In the genomic region with DNA sequence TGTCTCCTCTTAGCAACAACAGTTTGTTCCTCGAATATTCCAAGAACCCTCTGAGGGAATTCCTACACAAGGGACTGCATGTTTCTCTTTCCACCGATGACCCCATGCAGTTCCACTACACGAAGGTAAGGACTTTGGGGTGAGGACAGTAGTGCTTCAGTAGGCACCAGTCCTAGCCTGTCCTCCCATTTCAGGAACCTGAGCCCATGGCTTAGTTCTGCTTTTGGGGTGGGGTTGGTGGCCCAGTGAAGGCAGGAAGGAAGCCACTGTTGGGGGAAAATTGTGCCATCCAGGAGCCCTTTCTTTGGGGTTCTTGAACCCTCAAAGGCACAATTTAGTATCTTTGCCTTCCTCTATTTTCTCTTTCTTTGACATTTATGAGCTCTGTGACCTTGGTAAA, we compare ENCODE assay signal across 18 cellular contexts. TPM values are rescaled to one million over a fixed set of nuclear protein-coding genes. Genes with fewer than 3 reads are reported as not detected.
A peak's percentile ranks its signal among the peaks of the same experiment; 100 is the strongest.
DNase-seq lines count a peak whose midpoint lies in the region; ATAC-seq and TF ChIP-seq lines count a peak whose summit lies in the region.
"Had no signal": no experiment of that assay in that cellular context is flagged by ENCODE, and none has a peak within 500 bp of the region (broad histone marks: within the 10 kb centered on the region; RNA-seq: fewer than 3 reads in every experiment).

No MANE protein-coding gene starts in this region.

- POLR2A ChIA-PET in activated CD8-positive, alpha-beta T cell treated with anti-CD3 and anti-CD28 coated beads, Interleukin-2, amount 10 ng/mL, durations not matched to agents 7 days and 5 days (lab: Charles Lee), result no interaction called here
- POLR2A ChIA-PET in activated CD8-positive, alpha-beta T cell treated with anti-CD3 and anti-CD28 coated beads for 36 hours (lab: Charles Lee), result no interaction called here
- POLR2A ChIA-PET in PC-3 (lab: Charles Lee; ENCODE audit: unreplicated experiment), result no interaction called here

- no peaks in the 10 kb centered on the region for H3K27me3 Mint-ChIP-seq in activated CD8-positive, alpha-beta T cell treated with anti-CD3 and anti-CD28 coated beads, Interleukin-2, amount 10 ng/mL, durations not matched to agents 7 days and 5 days (ENCODE audit: low read depth)
- H3K27me3 Mint-ChIP-seq in activated CD8-positive, alpha-beta T cell treated with anti-CD3 and anti-CD28 coated beads for 36 hours, result no peaks in the 10 kb centered on the region
- no peaks in the 10 kb centered on the region for H3K27me3 Mint-ChIP-seq in type B pancreatic cell

- no peak for ATAC-seq in activated CD8-positive, alpha-beta T cell treated with anti-CD3 and anti-CD28 coated beads, Interleukin-2, amount 10 ng/mL, durations not matched to agents 7 days and 5 days
- no peak for ATAC-seq in activated CD8-positive, alpha-beta T cell treated with anti-CD3 and anti-CD28 coated beads for 36 hours
- peak in 5 of 8 donors; percentile 20 to 68 (median 41) for ATAC-seq in heart right ventricle
- no peak for ATAC-seq in stimulated activated effector memory CD8-positive, alpha-beta T cell treated with anti-CD3 and anti-CD28 coated beads, Interleukin-12 subunit alpha, Interleukin-12 subunit beta, amount 100 ng/mL, for 72 hours
- no peak for ATAC-seq in PC-3
- ATAC-seq in HG02981 (IDR thresholded peaks at IDR 0.05; ENCODE audit: unreplicated experiment), result no peak
- ATAC-seq: A549 had no signal

- intact Hi-C loops in activated CD8-positive, alpha-beta T cell treated with anti-CD3 and anti-CD28 coated beads for 36 hours (cut with micrococcal nuclease), result no loop called here
- intact Hi-C loops in heart right ventricle (cut with DNase I), result no loop called here
- intact Hi-C loops in PC-3 (cut with micrococcal nuclease), result no loop called here

- H3K36me3 Mint-ChIP-seq in activated CD8-positive, alpha-beta T cell treated with anti-CD3 and anti-CD28 coated beads, Interleukin-2, amount 10 ng/mL, durations not matched to agents 7 days and 5 days (ENCODE audit: low read depth), result peaks cover 15% of the 10 kb centered on the region
- H3K36me3 Mint-ChIP-seq in activated CD8-positive, alpha-beta T cell treated with anti-CD3 and anti-CD28 coated beads for 36 hours (ENCODE audit: low read depth), result peaks cover 28% of the 10 kb centered on the region
- H3K36me3 Mint-ChIP-seq in stimulated activated effector memory CD8-positive, alpha-beta T cell treated with anti-CD3 and anti-CD28 coated beads, Interleukin-12 subunit alpha, Interleukin-12 subunit beta, amount 100 ng/mL, for 72 hours, result peaks cover 74% of the 10 kb centered on the region
- H3K36me3 Mint-ChIP-seq in type B pancreatic cell, result peaks cover 8% of the 10 kb centered on the region

- no peaks in the 10 kb centered on the region for H3K9me2 ChIP-seq in PC-3 (replicated peaks; ENCODE audit: low read length)

- DNase-seq in activated CD8-positive, alpha-beta T cell treated with anti-CD3 and anti-CD28 coated beads, Interleukin-2, amount 10 ng/mL, durations not matched to agents 7 days and 5 days, result no peak
- no peak for DNase-seq in activated CD8-positive, alpha-beta T cell treated with anti-CD3 and anti-CD28 coated beads for 36 hours
- DNase-seq in NOMO-1 (lab: John Stamatoyannopoulos, UW; ENCODE audit: unreplicated experiment in 2 of 2) (peak; percentile 38 to 72), heart right ventricle (no peak), type B pancreatic cell (ENCODE audit: extremely low spot score, unreplicated experiment) (no peak), PC-3 (no peak)
- DNase-seq in stimulated activated effector memory CD8-positive, alpha-beta T cell treated with anti-CD3 and anti-CD28 coated beads, Interleukin-12 subunit alpha, Interleukin-12 subunit beta, amount 100 ng/mL, for 72 hours (ENCODE audit: low spot score in 2 of 2), result peak in 1 of 2 donors; percentile 40
- DNase-seq: activated CD4-positive, alpha-beta T cell treated with anti-CD3 and anti-CD28 coated beads, Interleukin-2, amount 50 U/mL, for 1 hour; activated T-cell treated with anti-CD3 and anti-CD28 coated beads, Interleukin-2, amount 50 U/mL, for 48 hours; immature natural killer cell; Karpas-422; midbrain; NCI-H187; NCI-H510A; occipital lobe had no signal

- no peak overlapping the region for H3K4me2 ChIP-seq in PC-3 (ENCODE audit: low read length)
- H3K4me2 ChIP-seq: A549 had no signal

- no peak overlapping the region for H3K4me3 Mint-ChIP-seq in activated CD8-positive, alpha-beta T cell treated with anti-CD3 and anti-CD28 coated beads, Interleukin-2, amount 10 ng/mL, durations not matched to agents 7 days and 5 days
- no peak overlapping the region for H3K4me3 Mint-ChIP-seq in activated CD8-positive, alpha-beta T cell treated with anti-CD3 and anti-CD28 coated beads for 36 hours
- H3K4me3 Mint-ChIP-seq in stimulated activated effector memory CD8-positive, alpha-beta T cell treated with anti-CD3 and anti-CD28 coated beads, Interleukin-12 subunit alpha, Interleukin-12 subunit beta, amount 100 ng/mL, for 72 hours, result no peak overlapping the region
- H3K4me3 Mint-ChIP-seq in type B pancreatic cell, result no peak overlapping the region
- H3K4me3 Mint-ChIP-seq: immature natural killer cell; T-helper 2 cell treated with Interferon-gamma antibody and Interleukin-4, amounts not matched to agents 5 μg/mL and 100 μg/mL, for 36 hours had no signal

- H3K4me1 Mint-ChIP-seq in activated CD8-positive, alpha-beta T cell treated with anti-CD3 and anti-CD28 coated beads, Interleukin-2, amount 10 ng/mL, durations not matched to agents 7 days and 5 days (ENCODE audit: low read depth), result no peaks in the 10 kb centered on the region
- H3K4me1 Mint-ChIP-seq in activated CD8-positive, alpha-beta T cell treated with anti-CD3 and anti-CD28 coated beads for 36 hours (ENCODE audit: low read depth), result no peaks in the 10 kb centered on the region
- H3K4me1 Mint-ChIP-seq in stimulated activated effector memory CD8-positive, alpha-beta T cell treated with anti-CD3 and anti-CD28 coated beads, Interleukin-12 subunit alpha, Interleukin-12 subunit beta, amount 100 ng/mL, for 72 hours, result no peaks in the 10 kb centered on the region
- H3K4me1 Mint-ChIP-seq in type B pancreatic cell (ENCODE audit: unreplicated experiment), result peaks cover 13% of the 10 kb centered on the region
- H3K4me1 Mint-ChIP-seq: immature natural killer cell had no signal

- H4K20me1 ChIP-seq in PC-3 (ENCODE audit: low read length), result no peaks in the 10 kb centered on the region

- H3F3A ChIP-seq in PC-3 (ENCODE audit: low read length, unreplicated experiment), result no peaks in the 10 kb centered on the region

- H3K36me3 ChIP-seq in heart right ventricle, result peaks cover 0 to 50% (median 0%) of the 10 kb centered on the region in 9 donors
- H3K36me3 ChIP-seq in PC-3 (ENCODE audit: low read depth, low read length), result peaks cover 25% of the 10 kb centered on the region

- WGBS in heart right ventricle, 2 donors, result 91 to 94% methylated on average over 3 of the region's 3 CpGs

- no peak overlapping the region for H2AFZ ChIP-seq in PC-3 (ENCODE audit: low read length)

- no peaks in the 10 kb centered on the region for H3K79me2 ChIP-seq in PC-3 (ENCODE audit: low read length)

- peak overlapping the region; percentile 32 for H3K27ac Mint-ChIP-seq in activated CD8-positive, alpha-beta T cell treated with anti-CD3 and anti-CD28 coated beads, Interleukin-2, amount 10 ng/mL, durations not matched to agents 7 days and 5 days
- no peak overlapping the region for H3K27ac Mint-ChIP-seq in activated CD8-positive, alpha-beta T cell treated with anti-CD3 and anti-CD28 coated beads for 36 hours
- H3K27ac Mint-ChIP-seq in stimulated activated effector memory CD8-positive, alpha-beta T cell treated with anti-CD3 and anti-CD28 coated beads, Interleukin-12 subunit alpha, Interleukin-12 subunit beta, amount 100 ng/mL, for 72 hours, result peak overlapping the region; percentile 36
- H3K27ac Mint-ChIP-seq in type B pancreatic cell, result no peak overlapping the region
- H3K27ac Mint-ChIP-seq: immature natural killer cell; T-helper 2 cell treated with Interferon-gamma antibody and Interleukin-4, amounts not matched to agents 5 μg/mL and 100 μg/mL, for 36 hours had no signal

- no peak overlapping the region for H3K9ac ChIP-seq in PC-3 (ENCODE audit: low read length)

- no peaks in the 10 kb centered on the region for H3K27me3 ChIP-seq in heart right ventricle
- H3K27me3 ChIP-seq in PC-3 (ENCODE audit: low read length), result no peaks in the 10 kb centered on the region

- no peaks in the 10 kb centered on the region for H3K9me3 ChIP-seq in heart right ventricle
- no peaks in the 10 kb centered on the region for H3K9me3 ChIP-seq in PC-3 (ENCODE audit: low read length)
- H3K9me3 ChIP-seq: A549 had no signal

- H3K4me1 ChIP-seq in heart right ventricle (peaks cover 0 to 45% (median 0%) of the 10 kb centered on the region in 9 donors), PC-3 (ENCODE audit: insufficient read depth, low read length) (no peaks in the 10 kb centered on the region)
- H3K4me1 ChIP-seq: A549 had no signal

- TF ChIP-seq CTCF in activated CD8-positive, alpha-beta T cell treated with anti-CD3 and anti-CD28 coated beads for 36 hours (IDR thresholded peaks at IDR 0.05), result no peak
- TF ChIP-seq CTCF in heart right ventricle (IDR thresholded peaks at IDR 0.05) (no peak), type B pancreatic cell (conservative IDR thresholded peaks at IDR 0.05) (no peak), PC-3 (conservative IDR thresholded peaks at IDR 0.05; ENCODE audit: low read depth, low read length) (no peak)

- BruUV-seq in PC-3 (replicated peaks; lab: Mats Ljungman, UMichigan), result no TSS peak

- H3K27ac ChIP-seq in heart right ventricle (peak overlapping the region in 2 of 10 donors; percentile 35 to 85), PC-3 (ENCODE audit: low read length) (no peak overlapping the region)
- H3K27ac ChIP-seq: A549 had no signal

- H3K4me3 ChIP-seq in heart right ventricle (no peak overlapping the region), PC-3 (ENCODE audit: low read length) (no peak overlapping the region)
- H3K4me3 ChIP-seq: A549 had no signal

- CTCF ChIA-PET in activated CD8-positive, alpha-beta T cell treated with anti-CD3 and anti-CD28 coated beads, Interleukin-2, amount 10 ng/mL, durations not matched to agents 7 days and 5 days (lab: Charles Lee), result interaction anchor here (1.2 kb wide), 1 partner anchor 94 kb away, joined by 3 read pairs; no protein-coding TSS in a partner anchor
- CTCF ChIA-PET in activated CD8-positive, alpha-beta T cell treated with anti-CD3 and anti-CD28 coated beads for 36 hours (lab: Charles Lee), result interaction anchor here (1.4 kb wide), 1 partner anchor 38 kb away, joined by 5 read pairs; a partner anchor contains a TSS
- CTCF ChIA-PET in PC-3 (lab: Charles Lee), result no interaction called here

- no peaks in the 10 kb centered on the region for H3K9me3 Mint-ChIP-seq in activated CD8-positive, alpha-beta T cell treated with anti-CD3 and anti-CD28 coated beads, Interleukin-2, amount 10 ng/mL, durations not matched to agents 7 days and 5 days (ENCODE audit: insufficient read depth)
- no peaks in the 10 kb centered on the region for H3K9me3 Mint-ChIP-seq in activated CD8-positive, alpha-beta T cell treated with anti-CD3 and anti-CD28 coated beads for 36 hours
- H3K9me3 Mint-ChIP-seq in stimulated activated effector memory CD8-positive, alpha-beta T cell treated with anti-CD3 and anti-CD28 coated beads, Interleukin-12 subunit alpha, Interleukin-12 subunit beta, amount 100 ng/mL, for 72 hours, result no peaks in the 10 kb centered on the region
- no peaks in the 10 kb centered on the region for H3K9me3 Mint-ChIP-seq in type B pancreatic cell
- H3K9me3 Mint-ChIP-seq: immature natural killer cell; T-helper 2 cell treated with Interferon-gamma antibody and Interleukin-4, amounts not matched to agents 5 μg/mL and 100 μg/mL, for 36 hours had no signal

RNA-seq across cellular contexts. Expression of a gene that starts 38.2 kb away (rescaled TPM):
- 10 to 100 TPM; 10.7 to 11.6 TPM for total RNA-seq in activated CD8-positive, alpha-beta T cell treated with anti-CD3 and anti-CD28 coated beads, Interleukin-2, amount 10 ng/mL, durations not matched to agents 7 days and 5 days
- 10 to 100 TPM; 19.4 to 20.8 TPM for total RNA-seq in activated CD8-positive, alpha-beta T cell treated with anti-CD3 and anti-CD28 coated beads for 36 hours
- 10 to 100 TPM; 27.1 to 43.0 (median 35.7) TPM for total RNA-seq in heart right ventricle
- polyA plus RNA-seq in heart right ventricle, result 1 to 10 TPM; 6.7 to 7.2 TPM
- 43.2 and 86.4 TPM in 2 replicates for total RNA-seq in type B pancreatic cell (ENCODE audit: low replicate concordance)
- total RNA-seq in PC-3 (2014; rRNA removed), result 12.6 and 13.8 TPM in 2 replicates

RNA-seq across cellular contexts. Expression of a gene that starts 47.7 kb away (rescaled TPM):
- total RNA-seq in activated CD8-positive, alpha-beta T cell treated with anti-CD3 and anti-CD28 coated beads, Interleukin-2, amount 10 ng/mL, durations not matched to agents 7 days and 5 days, result 10 to 100 TPM; 11.9 to 12.3 TPM
- total RNA-seq in activated CD8-positive, alpha-beta T cell treated with anti-CD3 and anti-CD28 coated beads for 36 hours, result 10 to 100 TPM; 31.1 to 34.2 TPM
- total RNA-seq in heart right ventricle, result 1 to 10 TPM; 1.4 to 8.7 (median 2.6) TPM
- polyA plus RNA-seq in heart right ventricle, result 1 to 10 TPM in 1 of 2 donors, under 1 TPM in 1; 0.59 to 1.2 TPM
- 7.0 and 9.0 TPM in 2 replicates for total RNA-seq in type B pancreatic cell (ENCODE audit: low replicate concordance)
- total RNA-seq in PC-3 (2014; rRNA removed), result 11.8 and 16.5 TPM in 2 replicates

Comparison
In these comparisons a context has a peak if more than half of its experiments do, and no peak if none do; other contexts are left out.
1. H3K27ac Mint-ChIP-seq: peak in activated CD8-positive, alpha-beta T cell treated with anti-CD3 and anti-CD28 coated beads, Interleukin-2, amount 10 ng/mL, durations not matched to agents 7 days and 5 days (single experiment) and stimulated activated effector memory CD8-positive, alpha-beta T cell treated with anti-CD3 and anti-CD28 coated beads, Interleukin-12 subunit alpha, Interleukin-12 subunit beta, amount 100 ng/mL, for 72 hours (single experiment); none in activated CD8-positive, alpha-beta T cell treated with anti-CD3 and anti-CD28 coated beads for 36 hours (single experiment) and type B pancreatic cell (single experiment).
2. ATAC-seq: peak in heart right ventricle (5 of 8); none in activated CD8-positive, alpha-beta T cell treated with anti-CD3 and anti-CD28 coated beads, Interleukin-2, amount 10 ng/mL, durations not matched to agents 7 days and 5 days (single experiment), activated CD8-positive, alpha-beta T cell treated with anti-CD3 and anti-CD28 coated beads for 36 hours (single experiment), stimulated activated effector memory CD8-positive, alpha-beta T cell treated with anti-CD3 and anti-CD28 coated beads, Interleukin-12 subunit alpha, Interleukin-12 subunit beta, amount 100 ng/mL, for 72 hours (single experiment), PC-3 (single experiment) and HG02981 (single experiment).
3. DNase-seq: peak in NOMO-1 (2 of 2); none in activated CD8-positive, alpha-beta T cell treated with anti-CD3 and anti-CD28 coated beads, Interleukin-2, amount 10 ng/mL, durations not matched to agents 7 days and 5 days (single experiment), activated CD8-positive, alpha-beta T cell treated with anti-CD3 and anti-CD28 coated beads for 36 hours (single experiment), heart right ventricle (0 of 2), type B pancreatic cell (single experiment) and PC-3 (single experiment).